ENCODE assay signal across 8 cellular contexts in the genomic region with DNA sequence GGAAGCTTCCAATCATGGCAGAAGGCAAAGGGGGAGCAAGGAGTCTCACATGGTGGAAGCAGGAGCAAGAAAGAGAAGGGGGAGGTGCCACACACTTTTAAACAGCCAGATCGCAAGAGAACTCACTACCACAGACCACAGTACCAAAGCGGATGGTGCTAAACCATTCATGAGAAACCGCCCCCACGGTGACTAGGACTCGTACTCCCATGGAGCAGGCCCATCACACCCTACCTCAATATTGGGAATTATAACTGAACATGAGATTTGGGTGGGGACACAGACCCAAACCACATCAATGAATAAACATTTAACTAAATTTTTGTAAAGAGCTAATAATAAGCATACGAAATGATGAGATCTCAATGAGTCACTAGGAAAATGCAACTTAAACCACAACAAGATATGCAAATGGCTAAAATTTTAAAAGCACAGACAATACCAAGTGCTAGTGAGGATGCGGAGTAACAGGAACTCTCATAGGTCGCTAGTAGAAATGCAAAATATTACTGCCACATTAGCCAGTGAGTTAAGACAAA. TPM values are rescaled to one million over a fixed set of nuclear protein-coding genes. Genes with fewer than 3 reads are reported as not detected.
A peak's percentile ranks its signal among the peaks of the same experiment; 100 is the strongest.
DNase-seq lines count a peak whose midpoint lies in the region; ATAC-seq and TF ChIP-seq lines count a peak whose summit lies in the region.

No MANE protein-coding gene starts in this region.

- H3K36me3 ChIP-seq in spleen, result peaks cover 0 to 76% (median 41%) of the 10 kb centered on the region in 6 donors
- H3K36me3 ChIP-seq in tibial artery, result peaks cover 19 to 67% (median 42%) of the 10 kb centered on the region in 3 donors
- peaks cover 90% of the 10 kb centered on the region for H3K36me3 ChIP-seq in endodermal cell (ENCODE audit: control insufficient read depth, insufficient read depth, low read length)

- no peaks in the 10 kb centered on the region for H3K27me3 ChIP-seq in spleen (replicated peaks in 1 of 7)
- H3K27me3 ChIP-seq in tibial artery, result no peaks in the 10 kb centered on the region
- H3K27me3 ChIP-seq in endodermal cell (ENCODE audit: control insufficient read depth, insufficient read depth, low read length, poor library complexity, severe bottlenecking), result no peaks in the 10 kb centered on the region

- H3K4me1 Mint-ChIP-seq in endodermal cell, result peaks cover 31% of the 10 kb centered on the region

- H3K36me3 Mint-ChIP-seq in endodermal cell (ENCODE audit: low read depth), result peaks cover 86% of the 10 kb centered on the region

- no peaks in the 10 kb centered on the region for H3K27me3 Mint-ChIP-seq in endodermal cell (ENCODE audit: insufficient read depth)

- ATAC-seq in GM18520 (IDR thresholded peaks at IDR 0.05; ENCODE audit: unreplicated experiment) (peak; percentile 39), HG03097 (IDR thresholded peaks at IDR 0.05; ENCODE audit: low FRiP score, unreplicated experiment) (peak; percentile 34), Right ventricle myocardium superior (ENCODE audit: poor library complexity) (no peak)

- H3K27ac ChIP-seq in spleen (peak overlapping the region in 5 of 8 donors; percentile 6 to 61 (median 40)), tibial artery (no peak overlapping the region), endodermal cell (ENCODE audit: low read depth, low read length) (no peak overlapping the region)

- intact Hi-C loops in spleen (cut with DNase I; ENCODE audit: low total_unique reads), result no loop called here
- intact Hi-C loops in tibial artery (cut with DNase I; ENCODE audit: low total_unique reads), result loop anchor here (10.0 kb wide), 1 partner anchor 130 kb away; no protein-coding TSS in a partner anchor
- intact Hi-C loops in Right ventricle myocardium superior (cut with DNase I), result no loop called here

- H3K9me3 Mint-ChIP-seq in endodermal cell, result peaks cover under 1% of the 10 kb centered on the region

- 63 to 70% (median 65%) methylated on average over 8 of the region's 8 CpGs for WGBS in spleen, 5 donors
- 92 to 95% methylated on average over 4 to 8 of the region's 8 CpGs for WGBS in endodermal cell (ENCODE audit: insufficient coverage in 1 of 2, insufficient read length in 1 of 2), 2 experiments

- no peak overlapping the region for H3K9ac ChIP-seq in endodermal cell (ENCODE audit: extremely low read depth, low read length, poor library complexity, severe bottlenecking)

- no peak for TF ChIP-seq POLR2A in spleen (IDR thresholded peaks at IDR 0.05)

- no peak overlapping the region for H3K4me3 Mint-ChIP-seq in endodermal cell

- no peak for TF ChIP-seq CTCF in spleen (IDR thresholded peaks at IDR 0.05 in 8 of 11, conservative IDR thresholded peaks at IDR 0.05 in 3 of 11)
- no peak for TF ChIP-seq CTCF in tibial artery (IDR thresholded peaks at IDR 0.05)
- TF ChIP-seq CTCF in endodermal cell (conservative IDR thresholded peaks at IDR 0.05), result no peak

- DNase-seq in activated T-cell treated with anti-CD3 and anti-CD28 coated beads for 24 hours (ENCODE audit: low read depth) (peak; percentile 60), spleen (peak; percentile 77), tibial artery (no peak), COLO668 (lab: John Stamatoyannopoulos, UW; ENCODE audit: unreplicated experiment) (no peak), Right ventricle myocardium superior (no peak), endodermal cell (no peak)

- H3K4me1 ChIP-seq in spleen (peaks cover 8 to 65% (median 30%) of the 10 kb centered on the region in 6 donors), tibial artery (no peaks in the 10 kb centered on the region), endodermal cell (ENCODE audit: control insufficient read depth, insufficient read depth, low read length) (peaks cover 9% of the 10 kb centered on the region)

- no peak overlapping the region for H3K27ac Mint-ChIP-seq in endodermal cell

- no peaks in the 10 kb centered on the region for H3K9me3 ChIP-seq in spleen
- H3K9me3 ChIP-seq in tibial artery, result no peaks in the 10 kb centered on the region
- H3K9me3 ChIP-seq in endodermal cell (ENCODE audit: control insufficient read depth, low read length), result peaks cover 11% of the 10 kb centered on the region

- H3K4me3 ChIP-seq in spleen (no peak overlapping the region), tibial artery (no peak overlapping the region), endodermal cell (ENCODE audit: low read length) (no peak overlapping the region)

RNA-seq across cellular contexts. Expression of a gene that starts 10.0 kb away (rescaled TPM):
- total RNA-seq in spleen, result 10 to 100 TPM; 23.8 to 68.8 (median 48.8) TPM
- polyA plus RNA-seq in spleen, result 10 to 100 TPM; 42.0 to 85.1 (median 64.8) TPM
- 152 TPM for total RNA-seq in Right ventricle myocardium superior
- 100 to 1,000 TPM in 1 of 2 donors, 10 to 100 TPM in 1; 64.1 to 101 TPM for total RNA-seq in endodermal cell
- 45.9 TPM for polyA plus RNA-seq in endodermal cell (2013, experiment 1 of 2)
- 34.8 TPM for polyA plus RNA-seq in endodermal cell (2013, experiment 2 of 2)

RNA-seq across cellular contexts. Expression of a gene that starts 43.9 kb away (rescaled TPM):
- total RNA-seq in spleen, result 10 to 100 TPM; 21.4 to 34.5 (median 31.6) TPM
- polyA plus RNA-seq in spleen, result 10 to 100 TPM in 1 of 3 donors, 1 to 10 TPM in 2; 4.2 to 10.1 (median 7.3) TPM
- total RNA-seq in Right ventricle myocardium superior, result 17.1 TPM
- total RNA-seq in endodermal cell, result 10 to 100 TPM; 23.3 to 25.2 TPM
- polyA plus RNA-seq in endodermal cell (2013, experiment 1 of 2), result 27.6 TPM
- 28.5 TPM for polyA plus RNA-seq in endodermal cell (2013, experiment 2 of 2)

Comparison
In these comparisons a context has a peak if more than half of its experiments do, and no peak if none do; other contexts are left out.
1. DNase-seq: peak in activated T-cell treated with anti-CD3 and anti-CD28 coated beads for 24 hours (single experiment) and spleen (single experiment); none in tibial artery (0 of 2), COLO668 (single experiment), Right ventricle myocardium superior (single experiment) and endodermal cell (single experiment).
2. H3K27ac ChIP-seq: peak in spleen (5 of 8); none in tibial artery (0 of 2) and endodermal cell (single experiment).